ENCODE assay signal across 11 cellular contexts in genomic region chr3:65550137-65550536, GRCh38.
"Had no signal": no experiment of that assay in that cellular context is flagged by ENCODE, and none has a peak within 500 bp of the region (broad histone marks: within the 10 kb centered on the region; RNA-seq: fewer than 3 reads in every experiment).

No MANE protein-coding gene starts in this region.

- H3K27ac Mint-ChIP-seq: activated CD4-positive, alpha-beta memory T cell treated with anti-CD3 and anti-CD28 coated beads for 36 hours; activated naive CD8-positive, alpha-beta T cell treated with anti-CD3 and anti-CD28 coated beads, Interleukin-2, amount 10 ng/mL, durations not matched to agents 7 days and 5 days; naive thymus-derived CD4-positive, alpha-beta T cell had no signal

- DNase-seq: activated CD4-positive, alpha-beta memory T cell treated with anti-CD3 and anti-CD28 coated beads for 36 hours; activated CD4-positive, alpha-beta T cell treated with anti-CD3 and anti-CD28 coated beads for 1 hour; activated gamma-delta T cell treated with Interleukin-2 at 50 U/mL for 16 hours; activated naive CD8-positive, alpha-beta T cell treated with anti-CD3 and anti-CD28 coated beads, Interleukin-2, amount 10 ng/mL, durations not matched to agents 7 days and 5 days; activated T-cell treated with anti-CD3 and anti-CD28 coated beads, Interleukin-2, amount 50 U/mL, for 48 hours; foreskin melanocyte; naive thymus-derived CD4-positive, alpha-beta T cell; SW 1271 had no signal

- H3K9me3 ChIP-seq: thyroid gland, vagina had no signal

- H3K4me3 Mint-ChIP-seq: activated CD4-positive, alpha-beta memory T cell treated with anti-CD3 and anti-CD28 coated beads for 36 hours; activated naive CD8-positive, alpha-beta T cell treated with anti-CD3 and anti-CD28 coated beads, Interleukin-2, amount 10 ng/mL, durations not matched to agents 7 days and 5 days; naive thymus-derived CD4-positive, alpha-beta T cell had no signal

- H3K36me3 Mint-ChIP-seq: activated CD4-positive, alpha-beta memory T cell treated with anti-CD3 and anti-CD28 coated beads for 36 hours; activated naive CD8-positive, alpha-beta T cell treated with anti-CD3 and anti-CD28 coated beads, Interleukin-2, amount 10 ng/mL, durations not matched to agents 7 days and 5 days; naive thymus-derived CD4-positive, alpha-beta T cell had no signal

- H3K9me3 Mint-ChIP-seq: activated naive CD8-positive, alpha-beta T cell treated with anti-CD3 and anti-CD28 coated beads, Interleukin-2, amount 10 ng/mL, durations not matched to agents 7 days and 5 days had no signal

- H3K4me1 Mint-ChIP-seq: activated naive CD8-positive, alpha-beta T cell treated with anti-CD3 and anti-CD28 coated beads, Interleukin-2, amount 10 ng/mL, durations not matched to agents 7 days and 5 days; naive thymus-derived CD4-positive, alpha-beta T cell had no signal

- H3K4me3 ChIP-seq: lung had no signal
